Comparison of ENCODE assay signal across 1 cellular context in genomic region chr16:53766304-53767016, GRCh38.
TF ChIP-seq lines count a peak whose summit lies in the region.

No MANE protein-coding gene starts in this region.

TF ChIP-seq in HepG2, 621 proteins besides CTCF, POLR2A, EP300 and RAD21 (continued from another document):
- TF ChIP-seq, protein P1, sequence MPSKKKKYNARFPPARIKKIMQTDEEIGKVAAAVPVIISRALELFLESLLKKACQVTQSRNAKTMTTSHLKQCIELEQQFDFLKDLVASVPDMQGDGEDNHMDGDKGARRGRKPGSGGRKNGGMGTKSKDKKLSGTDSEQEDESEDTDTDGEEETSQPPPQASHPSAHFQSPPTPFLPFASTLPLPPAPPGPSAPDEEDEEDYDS (CRISPR knock-in tag; IDR thresholded peaks at IDR 0.05), result no peak
- TF ChIP-seq, protein P2, sequence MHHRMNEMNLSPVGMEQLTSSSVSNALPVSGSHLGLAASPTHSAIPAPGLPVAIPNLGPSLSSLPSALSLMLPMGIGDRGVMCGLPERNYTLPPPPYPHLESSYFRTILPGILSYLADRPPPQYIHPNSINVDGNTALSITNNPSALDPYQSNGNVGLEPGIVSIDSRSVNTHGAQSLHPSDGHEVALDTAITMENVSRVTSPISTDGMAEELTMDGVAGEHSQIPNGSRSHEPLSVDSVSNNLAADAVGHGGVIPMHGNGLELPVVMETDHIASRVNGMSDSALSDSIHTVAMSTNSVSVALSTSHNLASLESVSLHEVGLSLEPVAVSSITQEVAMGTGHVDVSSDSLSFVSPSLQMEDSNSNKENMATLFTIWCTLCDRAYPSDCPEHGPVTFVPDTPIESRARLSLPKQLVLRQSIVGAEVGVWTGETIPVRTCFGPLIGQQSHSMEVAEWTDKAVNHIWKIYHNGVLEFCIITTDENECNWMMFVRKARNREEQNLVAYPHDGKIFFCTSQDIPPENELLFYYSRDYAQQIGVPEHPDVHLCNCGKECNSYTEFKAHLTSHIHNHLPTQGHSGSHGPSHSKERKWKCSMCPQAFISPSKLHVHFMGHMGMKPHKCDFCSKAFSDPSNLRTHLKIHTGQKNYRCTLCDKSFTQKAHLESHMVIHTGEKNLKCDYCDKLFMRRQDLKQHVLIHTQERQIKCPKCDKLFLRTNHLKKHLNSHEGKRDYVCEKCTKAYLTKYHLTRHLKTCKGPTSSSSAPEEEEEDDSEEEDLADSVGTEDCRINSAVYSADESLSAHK (CRISPR knock-in tag; IDR thresholded peaks at IDR 0.05; ENCODE audit: borderline replicate concordance), result no peak
- TF ChIP-seq, protein P3, sequence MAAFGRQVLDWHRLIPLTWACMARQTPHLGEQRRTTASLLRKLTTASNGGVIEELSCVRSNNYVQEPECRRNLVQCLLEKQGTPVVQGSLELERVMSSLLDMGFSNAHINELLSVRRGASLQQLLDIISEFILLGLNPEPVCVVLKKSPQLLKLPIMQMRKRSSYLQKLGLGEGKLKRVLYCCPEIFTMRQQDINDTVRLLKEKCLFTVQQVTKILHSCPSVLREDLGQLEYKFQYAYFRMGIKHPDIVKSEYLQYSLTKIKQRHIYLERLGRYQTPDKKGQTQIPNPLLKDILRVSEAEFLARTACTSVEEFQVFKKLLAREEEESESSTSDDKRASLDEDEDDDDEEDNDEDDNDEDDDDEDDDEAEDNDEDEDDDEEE (CRISPR knock-in tag; IDR thresholded peaks at IDR 0.05), result no peak
- TF ChIP-seq FOXP1 (IDR thresholded peaks at IDR 0.05) (no peak), FOXP1 (CRISPR knock-in tag; IDR thresholded peaks at IDR 0.05) (peak; percentile 40; the same call in 1 of the 2 replicates), MEF2D (CRISPR knock-in tag; IDR thresholded peaks at IDR 0.05) (no peak), NR2F2 (IDR thresholded peaks at IDR 0.05; ENCODE audit: borderline replicate concordance, low read depth) (0 out of 2 replicates have a peak, but pooled peaks have one; percentile 14), ZNF773 (CRISPR knock-in tag; IDR thresholded peaks at IDR 0.05; ENCODE audit: borderline replicate concordance) (no peak), SMARCC2 (IDR thresholded peaks at IDR 0.05) (no peak), MLLT10 (CRISPR knock-in tag; IDR thresholded peaks at IDR 0.05) (no peak), ZSCAN9 (CRISPR knock-in tag; IDR thresholded peaks at IDR 0.05; ENCODE audit: borderline replicate concordance) (no peak), RNF2 (conservative IDR thresholded peaks at IDR 0.05; ENCODE audit: low read depth) (no peak), MNT (IDR thresholded peaks at IDR 0.05) (no peak), ZBTB39 (CRISPR knock-in tag; IDR thresholded peaks at IDR 0.05) (no peak), ZNF703 (CRISPR knock-in tag; IDR thresholded peaks at IDR 0.05; ENCODE audit: borderline replicate concordance) (no peak), ZNF766 (CRISPR knock-in tag; IDR thresholded peaks at IDR 0.05; ENCODE audit: borderline replicate concordance) (no peak), NFYB (CRISPR knock-in tag; IDR thresholded peaks at IDR 0.05) (no peak), GATAD1 (CRISPR knock-in tag; IDR thresholded peaks at IDR 0.05) (peak; percentile 27; the same call in 1 of the 2 replicates), ZBTB38 (CRISPR knock-in tag; IDR thresholded peaks at IDR 0.05) (0 out of 2 replicates have a peak, but pooled peaks have one; percentile 20), MXI1 (IDR thresholded peaks at IDR 0.05; ENCODE audit: borderline replicate concordance, low read depth, low read length) (no peak), ZNF30 (CRISPR knock-in tag; IDR thresholded peaks at IDR 0.05) (no peak), ZNF382 (CRISPR knock-in tag; IDR thresholded peaks at IDR 0.05; ENCODE audit: borderline replicate concordance) (no peak), MAFK (conservative IDR thresholded peaks at IDR 0.05 in 1 of 2, IDR thresholded peaks at IDR 0.05 in 1 of 2; ENCODE audit: low read length in 2 of 2) (peak; percentile 22 to 36; a peak in 2 of 4 replicates), NFE2L1 (CRISPR knock-in tag; IDR thresholded peaks at IDR 0.05; ENCODE audit: borderline replicate concordance) (no peak), ZNF670 (CRISPR knock-in tag; IDR thresholded peaks at IDR 0.05; ENCODE audit: borderline replicate concordance) (no peak), NCOA5 (CRISPR knock-in tag; IDR thresholded peaks at IDR 0.05) (no peak), TFE3 (CRISPR knock-in tag; IDR thresholded peaks at IDR 0.05) (peak; percentile 94), NCOA1 (CRISPR knock-in tag; IDR thresholded peaks at IDR 0.05) (no peak)
- TF ChIP-seq, protein P4, sequence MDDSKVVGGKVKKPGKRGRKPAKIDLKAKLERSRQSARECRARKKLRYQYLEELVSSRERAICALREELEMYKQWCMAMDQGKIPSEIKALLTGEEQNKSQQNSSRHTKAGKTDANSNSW (CRISPR knock-in tag; IDR thresholded peaks at IDR 0.05; ENCODE audit: borderline replicate concordance), result no peak
- TF ChIP-seq, protein P5, sequence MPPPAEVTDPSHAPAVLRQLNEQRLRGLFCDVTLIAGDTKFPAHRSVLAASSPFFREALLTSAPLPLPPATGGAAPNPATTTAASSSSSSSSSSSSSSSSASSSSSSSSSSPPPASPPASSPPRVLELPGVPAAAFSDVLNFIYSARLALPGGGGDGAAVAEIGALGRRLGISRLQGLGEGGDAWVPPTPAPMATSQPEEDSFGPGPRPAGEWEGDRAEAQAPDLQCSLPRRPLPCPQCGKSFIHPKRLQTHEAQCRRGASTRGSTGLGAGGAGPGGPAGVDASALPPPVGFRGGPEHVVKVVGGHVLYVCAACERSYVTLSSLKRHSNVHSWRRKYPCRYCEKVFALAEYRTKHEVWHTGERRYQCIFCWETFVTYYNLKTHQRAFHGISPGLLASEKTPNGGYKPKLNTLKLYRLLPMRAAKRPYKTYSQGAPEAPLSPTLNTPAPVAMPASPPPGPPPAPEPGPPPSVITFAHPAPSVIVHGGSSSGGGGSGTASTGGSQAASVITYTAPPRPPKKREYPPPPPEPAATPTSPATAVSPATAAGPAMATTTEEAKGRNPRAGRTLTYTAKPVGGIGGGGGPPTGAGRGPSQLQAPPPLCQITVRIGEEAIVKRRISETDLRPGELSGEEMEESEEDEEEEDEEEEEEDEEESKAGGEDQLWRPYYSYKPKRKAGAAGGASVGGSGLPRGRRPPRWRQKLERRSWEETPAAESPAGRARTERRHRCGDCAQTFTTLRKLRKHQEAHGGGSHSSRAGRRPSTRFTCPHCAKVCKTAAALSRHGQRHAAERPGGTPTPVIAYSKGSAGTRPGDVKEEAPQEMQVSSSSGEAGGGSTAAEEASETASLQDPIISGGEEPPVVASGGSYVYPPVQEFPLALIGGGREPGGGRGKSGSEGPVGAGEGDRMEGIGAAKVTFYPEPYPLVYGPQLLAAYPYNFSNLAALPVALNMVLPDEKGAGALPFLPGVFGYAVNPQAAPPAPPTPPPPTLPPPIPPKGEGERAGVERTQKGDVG (CRISPR knock-in tag; IDR thresholded peaks at IDR 0.05; ENCODE audit: borderline replicate concordance), result 0 out of 2 replicates have a peak, but pooled peaks have one; percentile 56
- TF ChIP-seq, protein P6, sequence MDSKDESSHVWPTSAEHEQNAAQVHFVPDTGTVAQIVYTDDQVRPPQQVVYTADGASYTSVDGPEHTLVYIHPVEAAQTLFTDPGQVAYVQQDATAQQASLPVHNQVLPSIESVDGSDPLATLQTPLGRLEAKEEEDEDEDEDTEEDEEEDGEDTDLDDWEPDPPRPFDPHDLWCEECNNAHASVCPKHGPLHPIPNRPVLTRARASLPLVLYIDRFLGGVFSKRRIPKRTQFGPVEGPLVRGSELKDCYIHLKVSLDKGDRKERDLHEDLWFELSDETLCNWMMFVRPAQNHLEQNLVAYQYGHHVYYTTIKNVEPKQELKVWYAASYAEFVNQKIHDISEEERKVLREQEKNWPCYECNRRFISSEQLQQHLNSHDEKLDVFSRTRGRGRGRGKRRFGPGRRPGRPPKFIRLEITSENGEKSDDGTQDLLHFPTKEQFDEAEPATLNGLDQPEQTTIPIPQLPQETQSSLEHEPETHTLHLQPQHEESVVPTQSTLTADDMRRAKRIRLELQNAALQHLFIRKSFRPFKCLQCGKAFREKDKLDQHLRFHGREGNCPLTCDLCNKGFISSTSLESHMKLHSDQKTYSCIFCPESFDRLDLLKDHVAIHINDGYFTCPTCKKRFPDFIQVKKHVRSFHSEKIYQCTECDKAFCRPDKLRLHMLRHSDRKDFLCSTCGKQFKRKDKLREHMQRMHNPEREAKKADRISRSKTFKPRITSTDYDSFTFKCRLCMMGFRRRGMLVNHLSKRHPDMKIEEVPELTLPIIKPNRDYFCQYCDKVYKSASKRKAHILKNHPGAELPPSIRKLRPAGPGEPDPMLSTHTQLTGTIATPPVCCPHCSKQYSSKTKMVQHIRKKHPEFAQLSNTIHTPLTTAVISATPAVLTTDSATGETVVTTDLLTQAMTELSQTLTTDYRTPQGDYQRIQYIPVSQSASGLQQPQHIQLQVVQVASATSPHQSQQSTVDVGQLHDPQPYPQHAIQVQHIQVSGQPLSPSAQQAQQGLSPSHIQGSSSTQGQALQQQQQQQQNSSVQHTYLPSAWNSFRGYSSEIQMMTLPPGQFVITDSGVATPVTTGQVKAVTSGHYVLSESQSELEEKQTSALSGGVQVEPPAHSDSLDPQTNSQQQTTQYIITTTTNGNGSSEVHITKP (CRISPR knock-in tag; IDR thresholded peaks at IDR 0.05; ENCODE audit: low read depth), result no peak
